ENCODE assay signal across 11 cellular contexts in the genomic region with DNA sequence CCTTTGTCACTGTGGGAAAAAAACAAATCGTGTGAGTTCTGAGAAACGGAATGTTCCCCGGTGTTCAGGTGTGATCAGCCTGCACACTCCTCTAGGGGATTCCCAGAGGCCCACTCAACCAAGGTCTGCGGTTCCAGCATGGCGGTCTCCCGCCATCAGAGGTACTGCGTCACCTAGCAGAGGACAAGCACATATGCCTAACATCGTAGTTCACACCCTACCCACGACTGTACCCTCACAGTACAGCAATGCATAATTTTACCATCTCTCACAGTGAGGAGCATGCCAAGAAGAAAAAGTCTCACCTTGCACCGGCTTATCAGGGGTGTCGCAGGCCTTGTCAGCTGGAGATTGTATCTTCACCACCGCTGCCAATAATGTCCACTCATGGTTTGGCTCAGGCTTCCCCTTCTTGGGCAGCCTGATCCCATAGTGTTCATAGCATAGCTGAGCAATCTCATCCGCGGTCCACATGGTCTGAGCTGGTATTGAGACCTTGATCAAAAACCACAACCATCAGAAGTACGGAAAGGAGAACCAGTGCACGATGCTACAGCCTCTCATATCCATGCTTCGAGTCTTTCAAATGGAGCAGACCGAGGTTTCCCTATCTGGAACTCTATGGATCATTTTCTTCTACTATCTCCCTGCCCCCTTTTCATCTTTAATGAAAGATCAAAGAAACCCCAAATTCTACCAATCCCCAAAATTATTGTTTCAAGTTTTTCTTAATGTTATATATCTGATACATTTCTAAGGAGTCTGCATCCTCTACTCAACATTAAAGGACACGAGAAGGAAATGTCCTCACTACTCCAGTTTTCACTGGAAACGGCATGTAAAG. TPM values are rescaled to one million over a fixed set of nuclear protein-coding genes. Genes with fewer than 3 reads are reported as not detected.
DNase-seq lines count a peak whose midpoint lies in the region; ATAC-seq and TF ChIP-seq lines count a peak whose summit lies in the region.
"Had no signal": no experiment of that assay in that cellular context is flagged by ENCODE, and none has a peak within 500 bp of the region (broad histone marks: within the 10 kb centered on the region; RNA-seq: fewer than 3 reads in every experiment).

No MANE protein-coding gene starts in this region.

- peaks cover 57% of the 10 kb centered on the region for H3K4me1 Mint-ChIP-seq in CD8-positive, alpha-beta T cell (ENCODE audit: low read depth)
- H3K4me1 Mint-ChIP-seq in activated T-helper 17 cell treated with anti-CD3 and anti-CD28 coated beads, Interleukin-2, amount 50 U/mL, for 72 hours, result peaks cover 29% of the 10 kb centered on the region
- H3K4me1 Mint-ChIP-seq in naive thymus-derived CD8-positive, alpha-beta T cell, result peaks cover 19 to 57% (median 41%) of the 10 kb centered on the region in 4 donors

- H2AFZ ChIP-seq in OCI-LY7 (ENCODE audit: low read length), result no peak overlapping the region

- H3K36me3 ChIP-seq in CD8-positive, alpha-beta T cell (ENCODE audit: insufficient read depth, low read length), result peaks cover 16% of the 10 kb centered on the region
- peaks cover 63% of the 10 kb centered on the region for H3K36me3 ChIP-seq in OCI-LY7 (ENCODE audit: insufficient read depth, low read length)
- H3K36me3 ChIP-seq in thyroid gland, result peaks cover 0 to 23% of the 10 kb centered on the region in 2 donors

- peak; percentile 4 to 83 (median 37) for DNase-seq in CD8-positive, alpha-beta T cell
- no peak for DNase-seq in OCI-LY7 (ENCODE audit: low spot score)
- DNase-seq in naive thymus-derived CD8-positive, alpha-beta T cell, result peak in 1 of 10 donors; percentile 52
- no peak for DNase-seq in DMS114 treated with DMSO at 0.1 percent for 48 hours (lab: John Stamatoyannopoulos, UW; ENCODE audit: unreplicated experiment)
- no peak for DNase-seq in thyroid gland
- DNase-seq: adrenal gland; stimulated activated CD4-positive, alpha-beta T cell treated with anti-CD3 and anti-CD28 coated beads, Interleukin-1b, Interleukin-23, amount 100 ng/mL, for 48 hours had no signal

- WGBS in thyroid gland, 2 donors, result 91 to 94% methylated on average over 18 to 20 of the region's 20 CpGs

- peaks cover 55% of the 10 kb centered on the region for H3K36me3 Mint-ChIP-seq in CD8-positive, alpha-beta T cell
- peaks cover 70% of the 10 kb centered on the region for H3K36me3 Mint-ChIP-seq in activated T-helper 17 cell treated with anti-CD3 and anti-CD28 coated beads, Interleukin-2, amount 50 U/mL, for 72 hours (ENCODE audit: low read depth)
- peaks cover 4 to 54% (median 9%) of the 10 kb centered on the region in 3 donors for H3K36me3 Mint-ChIP-seq in naive thymus-derived CD8-positive, alpha-beta T cell

- peak overlapping the region; percentile 98 for H3K4me3 Mint-ChIP-seq in CD8-positive, alpha-beta T cell
- H3K4me3 Mint-ChIP-seq in activated T-helper 17 cell treated with anti-CD3 and anti-CD28 coated beads, Interleukin-2, amount 50 U/mL, for 72 hours, result peak overlapping the region; percentile 92
- H3K4me3 Mint-ChIP-seq in naive thymus-derived CD8-positive, alpha-beta T cell, result peak overlapping the region in 9 of 10 donors; percentile 10 to 99 (median 68)

- intact Hi-C loops in CD8-positive, alpha-beta T cell (cut with DNase I, micrococcal nuclease), result loop anchor here (5.0 to 10.0 kb wide), 4 partner anchors 103 to 1572 kb away; a partner anchor contains a TSS
- intact Hi-C loops in OCI-LY7 (cut with micrococcal nuclease; ENCODE audit: unreplicated experiment), result loop anchor here (1.0 kb wide), 1 partner anchor 64 kb away; a partner anchor contains a TSS
- intact Hi-C loops in thyroid gland (cut with DNase I), result no loop called here

- no peaks in the 10 kb centered on the region for H3K9me3 ChIP-seq in CD8-positive, alpha-beta T cell (ENCODE audit: low read length)
- H3K9me3 ChIP-seq in OCI-LY7 (ENCODE audit: low read length) (no peaks in the 10 kb centered on the region), thyroid gland (no peaks in the 10 kb centered on the region)
- H3K9me3 ChIP-seq: adrenal gland had no signal

- no peaks in the 10 kb centered on the region for H3K27me3 Mint-ChIP-seq in CD8-positive, alpha-beta T cell (ENCODE audit: low read depth)
- H3K27me3 Mint-ChIP-seq in activated T-helper 17 cell treated with anti-CD3 and anti-CD28 coated beads, Interleukin-2, amount 50 U/mL, for 72 hours, result no peaks in the 10 kb centered on the region
- H3K27me3 Mint-ChIP-seq in naive thymus-derived CD8-positive, alpha-beta T cell, result no peaks in the 10 kb centered on the region

- no peak overlapping the region for H3K4me3 ChIP-seq in CD8-positive, alpha-beta T cell (ENCODE audit: low read depth, low read length)
- H3K4me3 ChIP-seq in OCI-LY7 (ENCODE audit: low read depth, low read length, poor library complexity, severe bottlenecking) (peak overlapping the region; percentile 82), thyroid gland (replicated peaks in 1 of 3) (no peak overlapping the region)
- H3K4me3 ChIP-seq: adrenal gland had no signal

- peak overlapping the region; percentile 94 for H3K4me2 ChIP-seq in OCI-LY7 (ENCODE audit: low read length)

- POLR2A ChIA-PET in CD8-positive, alpha-beta T cell (lab: Charles Lee), result interaction anchor here (1.0 to 7.6 kb wide), 2 partner anchors 29 to 47 kb away, joined by 3 to 109 read pairs; a partner anchor contains a TSS
- POLR2A ChIA-PET in OCI-LY7 (lab: Charles Lee), result interaction anchor here (0.6 to 3.4 kb wide), 8 partner anchors 18 to 126 kb away, joined by 3 to 26 read pairs (median 3); a partner anchor contains a TSS
- POLR2A ChIA-PET in naive thymus-derived CD8-positive, alpha-beta T cell (lab: Charles Lee), result interaction anchor here (2.8 to 4.2 kb wide), 2 partner anchors 28 to 104 kb away, joined by 22 to 119 read pairs; a partner anchor contains a TSS

- ATAC-seq in CD8-positive, alpha-beta T cell, result peak; percentile 44
- no peak for ATAC-seq in activated T-helper 17 cell treated with anti-CD3 and anti-CD28 coated beads, Interleukin-2, amount 50 U/mL, for 72 hours (replicated peaks)
- ATAC-seq in naive thymus-derived CD8-positive, alpha-beta T cell, result no peak
- ATAC-seq in GM18858 (IDR thresholded peaks at IDR 0.05; ENCODE audit: unreplicated experiment) (no peak), HG02938 (IDR thresholded peaks at IDR 0.05; ENCODE audit: unreplicated experiment) (no peak)

- H3K27ac Mint-ChIP-seq in CD8-positive, alpha-beta T cell, result peak overlapping the region; percentile 92
- H3K27ac Mint-ChIP-seq in activated T-helper 17 cell treated with anti-CD3 and anti-CD28 coated beads, Interleukin-2, amount 50 U/mL, for 72 hours, result peak overlapping the region; percentile 95
- H3K27ac Mint-ChIP-seq in naive thymus-derived CD8-positive, alpha-beta T cell, result peak overlapping the region; percentile 52 to 99 (median 94)

- no peaks in the 10 kb centered on the region for H3K9me2 ChIP-seq in OCI-LY7 (ENCODE audit: insufficient read depth, low read length)

- TF ChIP-seq POLR2A in thyroid gland (IDR thresholded peaks at IDR 0.05), result no peak

- H3K79me2 ChIP-seq in OCI-LY7 (ENCODE audit: insufficient read depth, low read depth, low read length), result peaks cover 20% of the 10 kb centered on the region; the same call in 1 of the 2 replicates

- no peaks in the 10 kb centered on the region for H4K20me1 ChIP-seq in OCI-LY7 (ENCODE audit: insufficient read depth, low read length)

- no peaks in the 10 kb centered on the region for H3K9me3 Mint-ChIP-seq in CD8-positive, alpha-beta T cell
- H3K9me3 Mint-ChIP-seq in activated T-helper 17 cell treated with anti-CD3 and anti-CD28 coated beads, Interleukin-2, amount 50 U/mL, for 72 hours, result no peaks in the 10 kb centered on the region
- H3K9me3 Mint-ChIP-seq in naive thymus-derived CD8-positive, alpha-beta T cell, result no peaks in the 10 kb centered on the region

- CTCF ChIA-PET in CD8-positive, alpha-beta T cell (lab: Charles Lee), result interaction anchor here (0.6 to 4.0 kb wide), 7 partner anchors 11 to 155 kb away, joined by 3 to 20 read pairs (median 3); no protein-coding TSS in a partner anchor
- CTCF ChIA-PET in OCI-LY7 (lab: Charles Lee; ENCODE audit: unreplicated experiment), result interaction anchor here (1.0 kb wide), 1 partner anchor 16 kb away, joined by 3 read pairs; no protein-coding TSS in a partner anchor

- BruUV-seq in OCI-LY7 (replicated peaks; lab: Mats Ljungman, UMichigan), result no TSS peak

- H3K4me1 ChIP-seq in CD8-positive, alpha-beta T cell (ENCODE audit: insufficient read depth, low read length), result peaks cover 24% of the 10 kb centered on the region
- H3K4me1 ChIP-seq in OCI-LY7 (ENCODE audit: insufficient read depth, low read length, poor library complexity, severe bottlenecking) (peaks cover 22% of the 10 kb centered on the region), thyroid gland (peaks cover 10 to 11% of the 10 kb centered on the region in 2 donors)

- peak overlapping the region; percentile 27 for H3K27ac ChIP-seq in CD8-positive, alpha-beta T cell (ENCODE audit: low read depth, low read length)
- no peak overlapping the region for H3K27ac ChIP-seq in OCI-LY7 (ENCODE audit: low read depth, low read length, poor library complexity, severe bottlenecking)
- no peak overlapping the region for H3K27ac ChIP-seq in thyroid gland
- H3K27ac ChIP-seq: adrenal gland had no signal

- no peak for TF ChIP-seq CTCF in CD8-positive, alpha-beta T cell (IDR thresholded peaks at IDR 0.05)
- no peak for TF ChIP-seq CTCF in OCI-LY7 (conservative IDR thresholded peaks at IDR 0.05; ENCODE audit: low read length)
- no peak for TF ChIP-seq CTCF in thyroid gland (IDR thresholded peaks at IDR 0.05)

- H3K27me3 ChIP-seq in CD8-positive, alpha-beta T cell (ENCODE audit: insufficient read depth, low read length), result no peaks in the 10 kb centered on the region
- H3K27me3 ChIP-seq in thyroid gland, result no peaks in the 10 kb centered on the region
- H3K27me3 ChIP-seq: adrenal gland had no signal

RNA-seq across cellular contexts. Expression of a gene that starts 2.5 kb away (rescaled TPM):
- total RNA-seq in CD8-positive, alpha-beta T cell, result 10 to 100 TPM; 44.4 to 47.6 TPM
- total RNA-seq in OCI-LY7 (2014; rRNA removed; shearing (Covaris generic)), result 46.8 and 53.4 TPM in 2 replicates
- total RNA-seq in OCI-LY7 (2022) (85.7 and 91.7 TPM in 2 replicates), thyroid gland (10 to 100 TPM; 36.8 to 72.3 (median 50.7) TPM)
- 10 to 100 TPM; 25.6 to 48.9 TPM for total RNA-seq in activated T-helper 17 cell treated with anti-CD3 and anti-CD28 coated beads, Interleukin-2, amount 50 U/mL, for 72 hours
- 10 to 100 TPM; 66.6 to 69.6 TPM for total RNA-seq in naive thymus-derived CD8-positive, alpha-beta T cell
- 10 to 100 TPM; 35.0 to 41.5 (median 39.8) TPM for polyA plus RNA-seq in naive thymus-derived CD8-positive, alpha-beta T cell

RNA-seq across cellular contexts. Expression of a gene that starts 26.9 kb away (rescaled TPM):
- total RNA-seq in CD8-positive, alpha-beta T cell, result 100 to 1,000 TPM; 162 to 168 TPM
- 126 and 143 TPM in 2 replicates for total RNA-seq in OCI-LY7 (2014; rRNA removed; shearing (Covaris generic))
- 167 and 172 TPM in 2 replicates for total RNA-seq in OCI-LY7 (2022)
- 100 to 1,000 TPM; 153 to 269 TPM for total RNA-seq in activated T-helper 17 cell treated with anti-CD3 and anti-CD28 coated beads, Interleukin-2, amount 50 U/mL, for 72 hours
- total RNA-seq in naive thymus-derived CD8-positive, alpha-beta T cell, result 100 to 1,000 TPM; 140 to 142 TPM
- polyA plus RNA-seq in naive thymus-derived CD8-positive, alpha-beta T cell, result 100 to 1,000 TPM; 194 to 214 (median 209) TPM
- total RNA-seq in thyroid gland, result 100 to 1,000 TPM in 2 of 4 donors, 10 to 100 TPM in 2; 82.9 to 105 (median 95.4) TPM

RNA-seq across cellular contexts. Expression of a gene that starts 27.0 kb away (rescaled TPM):
- total RNA-seq in CD8-positive, alpha-beta T cell, result 100 to 1,000 TPM; 107 to 112 TPM
- 41.6 and 42.3 TPM in 2 replicates for total RNA-seq in OCI-LY7 (2014; rRNA removed; shearing (Covaris generic))
- total RNA-seq in OCI-LY7 (2022), result 64.3 and 69.3 TPM in 2 replicates
- 10 to 100 TPM; 56.7 to 67.1 TPM for total RNA-seq in activated T-helper 17 cell treated with anti-CD3 and anti-CD28 coated beads, Interleukin-2, amount 50 U/mL, for 72 hours
- total RNA-seq in naive thymus-derived CD8-positive, alpha-beta T cell, result 10 to 100 TPM; 89.8 to 92.1 TPM
- polyA plus RNA-seq in naive thymus-derived CD8-positive, alpha-beta T cell, result 100 to 1,000 TPM in 2 of 3 donors, 10 to 100 TPM in 1; 96.4 to 137 (median 125) TPM
- 100 to 1,000 TPM in 3 of 4 donors, 10 to 100 TPM in 1; 96.4 to 115 (median 106) TPM for total RNA-seq in thyroid gland

RNA-seq across cellular contexts. Expression of a gene that starts 54.4 kb away (rescaled TPM):
- total RNA-seq in CD8-positive, alpha-beta T cell, result 10 to 100 TPM; 37.4 to 39.4 TPM
- total RNA-seq in OCI-LY7 (2014; rRNA removed; shearing (Covaris generic)), result 37.0 and 57.7 TPM in 2 replicates
- total RNA-seq in OCI-LY7 (2022) (91.6 and 93.5 TPM in 2 replicates), thyroid gland (100 to 1,000 TPM in 2 of 4 donors, 10 to 100 TPM in 2; 75.3 to 223 (median 122) TPM)
- total RNA-seq in activated T-helper 17 cell treated with anti-CD3 and anti-CD28 coated beads, Interleukin-2, amount 50 U/mL, for 72 hours, result 10 to 100 TPM; 67.3 to 69.4 TPM
- 10 to 100 TPM; 76.5 to 84.6 TPM for total RNA-seq in naive thymus-derived CD8-positive, alpha-beta T cell
- polyA plus RNA-seq in naive thymus-derived CD8-positive, alpha-beta T cell, result 100 to 1,000 TPM; 226 to 291 (median 250) TPM

RNA-seq across cellular contexts. Expression of a gene that starts 56.3 kb away (rescaled TPM):
- total RNA-seq in CD8-positive, alpha-beta T cell, result not detected
- total RNA-seq in OCI-LY7 (2014; rRNA removed; shearing (Covaris generic)), result not detected in 2 replicates
- total RNA-seq in OCI-LY7 (2022) (not detected in 2 replicates), thyroid gland (not detected)
- total RNA-seq in activated T-helper 17 cell treated with anti-CD3 and anti-CD28 coated beads, Interleukin-2, amount 50 U/mL, for 72 hours, result not detected
- not detected for total RNA-seq in naive thymus-derived CD8-positive, alpha-beta T cell
- not detected for polyA plus RNA-seq in naive thymus-derived CD8-positive, alpha-beta T cell
- total RNA-seq: adrenal gland, mononuclear cell had no signal
- polyA plus RNA-seq: adrenal gland had no signal

Comparison
In these comparisons a context has a peak if more than half of its experiments do, and no peak if none do; other contexts are left out.
1. DNase-seq: peak in CD8-positive, alpha-beta T cell (7 of 7); none in OCI-LY7 (single experiment), DMS114 treated with DMSO at 0.1 percent for 48 hours (single experiment) and thyroid gland (0 of 2).
2. Peak in every context shown above with its lines, with median percentiles within 50 percentile points of each other: H3K27ac Mint-ChIP-seq and H3K4me3 Mint-ChIP-seq.